In genomic region chr17:74853669-74854068, GRCh38 we compare ENCODE assay signal across 1 cellular context.
TF ChIP-seq lines count a peak whose summit lies in the region.

No MANE protein-coding gene starts in this region.

TF ChIP-seq in H1, 55 proteins besides CTCF, POLR2A, EP300 and RAD21:
- TF ChIP-seq FOSL1 (IDR thresholded peaks at IDR 0.05; ENCODE audit: insufficient read depth, low read depth, low read length) (no peak), BCL11A (IDR thresholded peaks at IDR 0.05; ENCODE audit: low read depth in 2 of 2, low read length in 2 of 2) (no peak), CTBP2 (IDR thresholded peaks at IDR 0.05; ENCODE audit: borderline replicate concordance, insufficient read depth, insufficient read length, low read length) (no peak), SP1 (IDR thresholded peaks at IDR 0.05; ENCODE audit: low read depth, low read length) (no peak), ATF3 (IDR thresholded peaks at IDR 0.05; ENCODE audit: insufficient read depth, low read depth, low read length) (no peak), RBBP5 (IDR thresholded peaks at IDR 0.05; ENCODE audit: borderline replicate concordance, low read depth, low read length) (no peak), PHF8 (conservative IDR thresholded peaks at IDR 0.05; ENCODE audit: low read depth, low read length) (no peak), E2F6 (IDR thresholded peaks at IDR 0.05) (no peak), CHD7 (IDR thresholded peaks at IDR 0.05; ENCODE audit: insufficient replicate concordance, low read length) (no peak), POU5F1 (IDR thresholded peaks at IDR 0.05; ENCODE audit: low read depth, low read length) (no peak), CBX5 (IDR thresholded peaks at IDR 0.05; ENCODE audit: low read depth, low read length) (no peak), SRF (IDR thresholded peaks at IDR 0.05; ENCODE audit: low read depth, low read length) (no peak), USF2 (IDR thresholded peaks at IDR 0.05; ENCODE audit: low read length) (no peak), BACH1 (IDR thresholded peaks at IDR 0.05; ENCODE audit: low read length) (no peak)
